13 cellular contexts compared by ENCODE assay signal in the genomic region with DNA sequence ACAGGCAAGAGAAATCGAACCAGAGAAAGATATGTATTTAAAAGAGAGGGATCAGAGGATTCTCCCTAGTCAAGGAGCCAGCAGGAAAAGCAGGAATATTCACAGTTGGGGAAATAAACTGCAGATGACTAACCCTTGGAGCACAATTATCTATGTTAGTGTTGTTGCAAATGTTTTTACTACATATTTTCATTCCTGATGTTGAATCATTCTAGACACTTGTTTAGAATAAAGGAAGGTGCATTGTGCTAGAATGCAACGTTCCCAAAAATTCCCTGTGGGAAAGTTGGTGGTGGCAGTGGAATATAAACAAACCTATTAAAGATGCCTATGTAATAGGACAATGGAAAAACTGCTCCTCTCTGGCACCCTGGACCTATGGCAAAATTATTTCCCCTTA.
A peak's percentile ranks its signal among the peaks of the same experiment; 100 is the strongest.
DNase-seq lines count a peak whose midpoint lies in the region; ATAC-seq and TF ChIP-seq lines count a peak whose summit lies in the region.
"Had no signal": no experiment of that assay in that cellular context is flagged by ENCODE, and none has a peak within 500 bp of the region (broad histone marks: within the 10 kb centered on the region; RNA-seq: fewer than 3 reads in every experiment).

No MANE protein-coding gene starts in this region.

- peak overlapping the region; percentile 83 for H3K27ac ChIP-seq in smooth muscle cell (ENCODE audit: low read depth)
- H3K27ac ChIP-seq: C4-2B had no signal

- H3K9me3 ChIP-seq in adipocyte (ENCODE audit: control insufficient read depth, low read length) = no peaks in the 10 kb centered on the region
- H3K9me3 ChIP-seq in smooth muscle cell (replicated peaks; ENCODE audit: low read depth) = no peaks in the 10 kb centered on the region

- H3K36me3 ChIP-seq in adipocyte (ENCODE audit: control insufficient read depth, insufficient read depth, low read length, severe bottlenecking) (no peaks in the 10 kb centered on the region), smooth muscle cell (ENCODE audit: low read depth) (no peaks in the 10 kb centered on the region)

- WGBS in smooth muscle cell (ENCODE audit: low lambda C conversion rate) = 38% methylated on average over 2 of the region's 2 CpGs

- H3K27ac Mint-ChIP-seq in activated CD8-positive, alpha-beta memory T cell treated with anti-CD3 and anti-CD28 coated beads, Interleukin-2, amount 10 ng/mL, durations not matched to agents 7 days and 5 days = no peak overlapping the region

- H4K20me1 ChIP-seq in smooth muscle cell (ENCODE audit: low read depth) = no peaks in the 10 kb centered on the region

- H3K9ac ChIP-seq in adipocyte (ENCODE audit: low read length) = peak overlapping the region; percentile 52
- H3K9ac ChIP-seq in smooth muscle cell (ENCODE audit: low read depth) = peak overlapping the region; percentile 33

- H3K4me2 ChIP-seq in smooth muscle cell = peak overlapping the region; percentile 33

- DNase-seq in GM04503 (ENCODE audit: low read depth) = peak; percentile 50
- DNase-seq in adipocyte (ENCODE audit: low read depth) = peak; percentile 39
- peak; percentile 37 for DNase-seq in fibroblast of the aortic adventitia (ENCODE audit: low read depth)
- DNase-seq in smooth muscle cell (lab: John Stamatoyannopoulos, UW; ENCODE audit: unreplicated experiment) = no peak
- DNase-seq in activated CD8-positive, alpha-beta memory T cell treated with anti-CD3 and anti-CD28 coated beads, Interleukin-2, amount 10 ng/mL, durations not matched to agents 7 days and 5 days = no peak
- DNase-seq: activated CD4-positive, alpha-beta T cell treated with anti-CD3 and anti-CD28 coated beads for 4 hours; NCI-H748 treated with DMSO at 0.1 percent for 48 hours; stimulated activated CD4-positive, alpha-beta T cell treated with anti-CD3 and anti-CD28 coated beads, Interleukin-15, amount 100 ng/mL, for 24 hours; T-helper 1 cell had no signal

- TF ChIP-seq CTCF in fibroblast of the aortic adventitia (IDR thresholded peaks at IDR 0.05; ENCODE audit: insufficient read depth, low read length) (no peak), smooth muscle cell (IDR thresholded peaks at IDR 0.05; ENCODE audit: borderline replicate concordance, insufficient read depth, poor library complexity, severe bottlenecking) (no peak)

- no peak overlapping the region for H2AFZ ChIP-seq in smooth muscle cell (ENCODE audit: low read depth)

- CTCF ChIA-PET in activated CD8-positive, alpha-beta memory T cell treated with anti-CD3 and anti-CD28 coated beads, Interleukin-2, amount 10 ng/mL, durations not matched to agents 7 days and 5 days (lab: Charles Lee) = no interaction called here

- no peaks in the 10 kb centered on the region for H3K36me3 Mint-ChIP-seq in activated CD8-positive, alpha-beta memory T cell treated with anti-CD3 and anti-CD28 coated beads, Interleukin-2, amount 10 ng/mL, durations not matched to agents 7 days and 5 days

- peak overlapping the region; percentile 18 for H3K4me3 ChIP-seq in adipocyte (ENCODE audit: low read length)
- H3K4me3 ChIP-seq in fibroblast of the aortic adventitia (ENCODE audit: low read depth, low read length) = no peak overlapping the region
- no peak overlapping the region for H3K4me3 ChIP-seq in smooth muscle cell

- H3F3A ChIP-seq in smooth muscle cell (ENCODE audit: low read depth) = no peaks in the 10 kb centered on the region

- no peak for ATAC-seq in activated CD8-positive, alpha-beta memory T cell treated with anti-CD3 and anti-CD28 coated beads, Interleukin-2, amount 10 ng/mL, durations not matched to agents 7 days and 5 days
- ATAC-seq in GM18868 (IDR thresholded peaks at IDR 0.05; ENCODE audit: unreplicated experiment) (no peak), HG03108 (IDR thresholded peaks at IDR 0.05; ENCODE audit: unreplicated experiment) (no peak), HG03135 (IDR thresholded peaks at IDR 0.05; ENCODE audit: unreplicated experiment) (no peak)

- H3K27me3 Mint-ChIP-seq in activated CD8-positive, alpha-beta memory T cell treated with anti-CD3 and anti-CD28 coated beads, Interleukin-2, amount 10 ng/mL, durations not matched to agents 7 days and 5 days = peaks cover 2% of the 10 kb centered on the region

- H3K4me1 ChIP-seq in adipocyte (ENCODE audit: control insufficient read depth, insufficient read depth, low read length) = peaks cover 42% of the 10 kb centered on the region
- H3K4me1 ChIP-seq in smooth muscle cell (ENCODE audit: low read depth) = peaks cover 6% of the 10 kb centered on the region

- no peaks in the 10 kb centered on the region for H3K4me1 Mint-ChIP-seq in activated CD8-positive, alpha-beta memory T cell treated with anti-CD3 and anti-CD28 coated beads, Interleukin-2, amount 10 ng/mL, durations not matched to agents 7 days and 5 days

- H3K9me3 Mint-ChIP-seq in activated CD8-positive, alpha-beta memory T cell treated with anti-CD3 and anti-CD28 coated beads, Interleukin-2, amount 10 ng/mL, durations not matched to agents 7 days and 5 days (ENCODE audit: low read depth) = no peaks in the 10 kb centered on the region

- H3K27me3 ChIP-seq in adipocyte (replicated peaks; ENCODE audit: control insufficient read depth, insufficient read depth, low read length) (no peaks in the 10 kb centered on the region), smooth muscle cell (ENCODE audit: low read depth) (no peaks in the 10 kb centered on the region)

- no peaks in the 10 kb centered on the region for H3K79me2 ChIP-seq in smooth muscle cell (ENCODE audit: low read depth)

- no peak overlapping the region for H3K4me3 Mint-ChIP-seq in activated CD8-positive, alpha-beta memory T cell treated with anti-CD3 and anti-CD28 coated beads, Interleukin-2, amount 10 ng/mL, durations not matched to agents 7 days and 5 days

Comparison
In these comparisons a context has a peak if more than half of its experiments do, and no peak if none do; other contexts are left out.
1. DNase-seq: peak in GM04503 (single experiment), adipocyte (single experiment) and fibroblast of the aortic adventitia (single experiment); none in smooth muscle cell (single experiment) and activated CD8-positive, alpha-beta memory T cell treated with anti-CD3 and anti-CD28 coated beads, Interleukin-2, amount 10 ng/mL, durations not matched to agents 7 days and 5 days (single experiment).